In the genomic region with DNA sequence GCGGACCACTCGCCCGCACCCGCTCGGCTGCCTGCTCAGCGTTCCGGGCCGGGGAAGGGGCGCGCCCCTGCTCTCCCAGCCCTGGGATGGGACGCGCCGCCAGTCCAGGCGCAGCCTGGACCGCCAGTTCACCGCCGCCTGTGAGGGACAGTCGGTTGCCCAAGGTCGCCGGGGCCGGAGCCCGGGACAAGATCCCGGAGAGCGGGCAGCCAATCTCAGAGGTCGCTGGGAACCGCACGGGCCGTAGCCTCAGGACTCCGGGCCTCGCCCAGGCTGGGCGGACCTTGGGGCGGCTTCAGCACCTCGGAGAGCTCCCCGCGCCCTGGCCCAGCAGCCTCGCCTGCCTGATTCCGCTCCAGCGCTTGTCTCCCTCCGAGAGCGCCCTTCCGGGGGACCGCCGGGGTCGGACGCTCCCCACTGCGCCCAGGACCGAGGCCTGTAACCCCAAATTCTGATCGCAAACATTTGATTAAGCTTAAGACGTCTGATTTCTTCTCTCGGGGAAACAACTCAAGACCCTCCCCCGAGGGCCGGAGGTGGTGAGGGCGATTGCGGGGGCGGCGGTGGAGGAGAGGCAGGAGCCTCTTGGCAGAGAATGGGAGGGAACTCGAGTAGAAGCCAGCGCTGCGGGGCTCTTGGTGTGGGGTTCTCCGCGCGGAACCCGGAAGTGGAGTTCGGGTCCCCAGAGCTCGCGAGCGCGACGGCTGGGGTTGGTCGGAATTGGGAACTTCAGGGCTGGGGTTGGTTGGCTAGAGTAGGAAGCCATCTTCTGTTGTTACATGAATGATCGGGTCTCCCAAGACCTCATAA, we compare ENCODE assay signal across 8 cellular contexts. TPM values are rescaled to one million over a fixed set of nuclear protein-coding genes. Genes with fewer than 3 reads are reported as not detected.
DNase-seq lines count a peak whose midpoint lies in the region; ATAC-seq lines count a peak whose summit lies in the region.

No MANE protein-coding gene starts in this region.

- H3K36me3 ChIP-seq in endocrine pancreas (ENCODE audit: control insufficient read depth, insufficient read depth, low read length) = no peaks in the 10 kb centered on the region

- peak; percentile 96 for DNase-seq in GM03348 (ENCODE audit: low spot score)
- DNase-seq in NCI-H2227 treated with DMSO at 0.1 percent for 48 hours (lab: John Stamatoyannopoulos, UW) = peak; percentile 75
- DNase-seq in activated CD8-positive, alpha-beta memory T cell treated with anti-CD3 and anti-CD28 coated beads for 48 hours (ENCODE audit: low read depth in 2 of 3, low spot score in 2 of 3) = peak; percentile 54 to 71 (median 61)
- DNase-seq in mesenteric fat pad (ENCODE audit: low spot score) = peak; percentile 95
- peak; percentile 42 for DNase-seq in stimulated activated CD8-positive, alpha-beta memory T cell treated with anti-CD3 and anti-CD28 coated beads, Interleukin-12 subunit alpha, Interleukin-12 subunit beta, amount 100 ng/mL, for 24 hours (ENCODE audit: extremely low read depth)
- no peak for DNase-seq in NCI-H510A (lab: John Stamatoyannopoulos, UW)

- peak; percentile 71 for ATAC-seq in HG02571 (IDR thresholded peaks at IDR 0.05; ENCODE audit: unreplicated experiment)

- no peaks in the 10 kb centered on the region for H3K4me1 ChIP-seq in endocrine pancreas (ENCODE audit: control insufficient read depth, insufficient read depth, low read length)

- H3K9me3 ChIP-seq in endocrine pancreas (ENCODE audit: control insufficient read depth, low read length) = no peaks in the 10 kb centered on the region

- H3K4me3 ChIP-seq in endocrine pancreas (ENCODE audit: control insufficient read depth, insufficient read depth, low read length) = peak overlapping the region; percentile 27

- H3K27me3 ChIP-seq in endocrine pancreas (ENCODE audit: control insufficient read depth, insufficient read depth, low read length) = no peaks in the 10 kb centered on the region

- peak overlapping the region; percentile 30 for H3K9ac ChIP-seq in endocrine pancreas (ENCODE audit: control insufficient read depth, insufficient read depth, low read length)

RNA-seq across cellular contexts. Expression of a gene that starts 1.1 kb away (rescaled TPM):
- total RNA-seq in mesenteric fat pad = not detected

RNA-seq across cellular contexts. Expression of a gene that starts 11.2 kb away (rescaled TPM):
- total RNA-seq in mesenteric fat pad = 13.9 TPM

RNA-seq across cellular contexts. Expression of a gene that starts 45.4 kb away (rescaled TPM):
- total RNA-seq in mesenteric fat pad = 54.3 TPM
